1 cellular context compared by ENCODE assay signal in the genomic region with DNA sequence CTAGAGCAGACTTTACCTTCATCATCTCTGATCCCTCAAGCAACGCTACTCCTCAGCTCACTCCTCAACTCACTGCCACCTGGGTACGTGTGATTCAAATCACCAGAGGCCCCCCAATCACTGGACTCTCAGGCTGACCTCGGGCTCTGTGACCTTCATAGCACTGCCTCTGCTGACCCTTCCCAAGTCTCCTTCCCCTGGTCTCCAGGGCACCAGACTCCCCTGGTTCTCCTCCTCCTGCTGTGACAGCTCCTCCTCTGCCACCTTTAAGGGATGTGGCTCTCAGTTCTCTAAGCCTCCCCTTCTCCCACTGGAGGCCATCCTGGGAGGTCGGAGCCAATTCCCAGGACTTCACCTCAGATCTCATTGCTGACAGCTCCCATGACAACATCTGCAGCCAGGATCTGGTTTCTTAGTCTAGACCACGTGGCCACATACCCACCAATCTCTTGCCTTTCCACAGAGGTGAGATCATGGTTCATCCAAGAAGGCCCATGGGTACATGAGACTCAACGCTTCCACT.
TF ChIP-seq lines count a peak whose summit lies in the region.

No MANE protein-coding gene starts in this region.

TF ChIP-seq in K562, 482 proteins besides CTCF, POLR2A, EP300 and RAD21 (continued from another document):
- TF ChIP-seq, protein P1, sequence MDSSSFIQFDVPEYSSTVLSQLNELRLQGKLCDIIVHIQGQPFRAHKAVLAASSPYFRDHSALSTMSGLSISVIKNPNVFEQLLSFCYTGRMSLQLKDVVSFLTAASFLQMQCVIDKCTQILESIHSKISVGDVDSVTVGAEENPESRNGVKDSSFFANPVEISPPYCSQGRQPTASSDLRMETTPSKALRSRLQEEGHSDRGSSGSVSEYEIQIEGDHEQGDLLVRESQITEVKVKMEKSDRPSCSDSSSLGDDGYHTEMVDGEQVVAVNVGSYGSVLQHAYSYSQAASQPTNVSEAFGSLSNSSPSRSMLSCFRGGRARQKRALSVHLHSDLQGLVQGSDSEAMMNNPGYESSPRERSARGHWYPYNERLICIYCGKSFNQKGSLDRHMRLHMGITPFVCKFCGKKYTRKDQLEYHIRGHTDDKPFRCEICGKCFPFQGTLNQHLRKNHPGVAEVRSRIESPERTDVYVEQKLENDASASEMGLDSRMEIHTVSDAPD (CRISPR knock-in tag; IDR thresholded peaks at IDR 0.05): no peak
- no peak for TF ChIP-seq MGA (IDR thresholded peaks at IDR 0.05)
